Comparison of ENCODE assay signal across 8 cellular contexts in the genomic region with DNA sequence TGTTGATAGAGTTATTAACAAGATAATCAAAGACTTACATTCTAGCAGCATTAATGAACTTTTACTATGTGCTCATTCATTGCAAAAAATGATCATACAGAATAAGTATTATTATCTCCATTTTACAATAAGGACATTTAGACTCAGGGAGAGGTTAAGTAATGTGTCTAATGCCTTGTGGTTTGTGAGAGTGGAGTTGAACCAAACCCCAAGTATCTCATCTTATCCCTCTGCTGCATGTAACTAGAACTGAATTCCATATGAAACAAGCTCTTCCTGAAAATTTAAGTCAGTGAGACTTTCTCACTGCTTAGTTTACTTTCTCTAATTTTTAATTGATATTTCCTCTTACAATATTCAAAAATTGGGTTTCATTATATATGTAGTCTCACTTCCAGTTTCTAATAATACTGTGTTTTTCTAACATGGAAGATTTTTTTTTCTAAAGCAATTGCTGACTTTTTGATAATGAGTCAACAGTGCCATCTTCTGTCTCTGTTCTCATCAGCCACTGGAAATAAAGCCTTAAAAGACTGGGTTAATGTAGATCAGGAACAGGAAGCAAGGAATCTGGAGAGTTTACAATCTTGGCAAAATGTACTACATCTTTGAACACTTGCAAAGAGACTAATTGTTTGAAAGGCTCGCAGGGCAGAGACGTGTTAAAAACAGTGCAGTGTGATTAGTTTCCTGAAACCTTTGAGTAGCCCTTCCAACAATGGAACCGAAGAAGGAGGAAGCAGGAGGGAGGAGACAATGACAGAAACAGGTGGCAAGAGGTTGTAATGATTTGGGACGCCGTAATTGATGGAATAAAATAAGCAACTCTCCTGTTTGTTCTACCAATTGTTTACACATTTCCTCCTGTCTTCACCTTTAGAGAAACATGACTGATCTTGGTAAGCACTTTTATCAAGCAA.
DNase-seq lines count a peak whose midpoint lies in the region; ATAC-seq and TF ChIP-seq lines count a peak whose summit lies in the region.

No MANE protein-coding gene starts in this region.

- no peak overlapping the region for H2BK12ac ChIP-seq in trophoblast cell (ENCODE audit: low read length)

- no peak for TF ChIP-seq CTCF in activated B cell treated with CpG ODN at 0.5 μM for 24 hours (IDR thresholded peaks at IDR 0.05)

- H2AK5ac ChIP-seq in trophoblast cell (ENCODE audit: low read length), result no peak overlapping the region

- H3K36me3 Mint-ChIP-seq in activated B cell treated with CpG ODN at 0.5 μM for 24 hours (ENCODE audit: low read depth), result no peaks in the 10 kb centered on the region

- H2BK5ac ChIP-seq in trophoblast cell (ENCODE audit: low read depth, low read length, poor library complexity), result no peak overlapping the region

- no peak overlapping the region for H3K18ac ChIP-seq in trophoblast cell (ENCODE audit: low read length)

- intact Hi-C loops in activated B cell treated with CpG ODN at 0.5 μM for 24 hours (cut with micrococcal nuclease), result loop anchor here (1.0 to 5.0 kb wide), 6 partner anchors 138 to 1186 kb away; no protein-coding TSS in a partner anchor

- no peak overlapping the region for H2BK120ac ChIP-seq in trophoblast cell (ENCODE audit: insufficient read depth, low read length, poor library complexity)

- CTCF ChIA-PET in activated B cell treated with CpG ODN at 0.5 μM for 24 hours (lab: Charles Lee), result interaction anchor here (2.0 kb wide), 1 partner anchor 143 kb away, joined by 6 read pairs; no protein-coding TSS in a partner anchor

- no peaks in the 10 kb centered on the region for H3K4me1 ChIP-seq in trophoblast cell (ENCODE audit: control insufficient read depth in 1 of 2, insufficient read depth in 2 of 2, low read length in 2 of 2)

- no peaks in the 10 kb centered on the region for H3K27me3 ChIP-seq in trophoblast cell (ENCODE audit: insufficient read depth, low read length)

- peaks cover 35% of the 10 kb centered on the region for H3K4me1 Mint-ChIP-seq in activated B cell treated with CpG ODN at 0.5 μM for 24 hours

- H4K91ac ChIP-seq in trophoblast cell (ENCODE audit: low read depth, low read length), result no peak overlapping the region

- POLR2A ChIA-PET in activated B cell treated with CpG ODN at 0.5 μM for 24 hours (lab: Charles Lee), result no interaction called here

- H3K14ac ChIP-seq in trophoblast cell (ENCODE audit: low read length), result no peak overlapping the region

- no peak overlapping the region for H3K4ac ChIP-seq in trophoblast cell (ENCODE audit: low read depth, low read length)

- no peak overlapping the region for H3K4me2 ChIP-seq in trophoblast cell (ENCODE audit: low read length)

- H3K36me3 ChIP-seq in trophoblast cell (ENCODE audit: control insufficient read depth in 1 of 2, insufficient read depth in 2 of 2, low read length in 2 of 2), result no peaks in the 10 kb centered on the region

- H3K9me3 ChIP-seq in trophoblast cell (ENCODE audit: insufficient read depth, low read depth, low read length), result no peaks in the 10 kb centered on the region

- no CpG with 5 or more reads among the region's 5 CpGs for WGBS in trophoblast cell (ENCODE audit: extremely low coverage, insufficient coverage, insufficient read length)

- H3K79me2 ChIP-seq in trophoblast cell (ENCODE audit: control insufficient read depth, insufficient read depth, low read length, poor library complexity), result no peaks in the 10 kb centered on the region

- ATAC-seq in HG02938 (IDR thresholded peaks at IDR 0.05; ENCODE audit: unreplicated experiment) (peak; percentile 91), activated B cell treated with CpG ODN at 0.5 μM for 24 hours (ENCODE audit: low read depth) (peak; percentile 64)

- no peak overlapping the region for H3K27ac ChIP-seq in trophoblast cell (ENCODE audit: low read depth, low read length)

- H4K12ac ChIP-seq in trophoblast cell (ENCODE audit: low read depth, low read length), result no peak overlapping the region

- H3K27ac Mint-ChIP-seq in activated B cell treated with CpG ODN at 0.5 μM for 24 hours, result peak overlapping the region; percentile 80

- no peak overlapping the region for H3K9ac ChIP-seq in trophoblast cell (ENCODE audit: low read length)

- H3K4me3 Mint-ChIP-seq in activated B cell treated with CpG ODN at 0.5 μM for 24 hours, result peak overlapping the region; percentile 74

- H3K23ac ChIP-seq in trophoblast cell (ENCODE audit: low read length), result no peak overlapping the region

- H3K27me3 Mint-ChIP-seq in activated B cell treated with CpG ODN at 0.5 μM for 24 hours, result no peaks in the 10 kb centered on the region

- no peaks in the 10 kb centered on the region for H3K9me3 Mint-ChIP-seq in activated B cell treated with CpG ODN at 0.5 μM for 24 hours

- H3K79me1 ChIP-seq in trophoblast cell (ENCODE audit: low read length), result no peaks in the 10 kb centered on the region

- DNase-seq in SKM-1 treated with dmso at 0.1 percent for 144 hours (lab: John Stamatoyannopoulos, UW; ENCODE audit: unreplicated experiment), result peak; percentile 32
- no peak for DNase-seq in SKM-1 (lab: John Stamatoyannopoulos, UW; ENCODE audit: unreplicated experiment)
- DNase-seq in NCI-H1417 (lab: John Stamatoyannopoulos, UW), result peak in 2 of 3 experiments; percentile 76 to 93
- DNase-seq in activated B cell treated with CpG ODN at 0.5 μM for 24 hours, result no peak
- peak; percentile 24 for DNase-seq in putamen (ENCODE audit: low spot score)
- no peak for DNase-seq in T-helper 9 cell
- no peak for DNase-seq in trophoblast cell

- no peak overlapping the region for H4K8ac ChIP-seq in trophoblast cell (ENCODE audit: low read depth, low read length)

- no peak overlapping the region for H3K4me3 ChIP-seq in trophoblast cell (ENCODE audit: low read depth, low read length)

- no peak overlapping the region for H2AFZ ChIP-seq in trophoblast cell (ENCODE audit: insufficient read depth, low read length, poor library complexity)

Comparison
In these comparisons a context has a peak if more than half of its experiments do, and no peak if none do; other contexts are left out.
1. DNase-seq: peak in SKM-1 treated with dmso at 0.1 percent for 144 hours (single experiment), NCI-H1417 (2 of 3) and putamen (single experiment); none in SKM-1 (single experiment), activated B cell treated with CpG ODN at 0.5 μM for 24 hours (single experiment), T-helper 9 cell (single experiment) and trophoblast cell (0 of 2).